Comparison of ENCODE assay signal across 8 cellular contexts in the genomic region with DNA sequence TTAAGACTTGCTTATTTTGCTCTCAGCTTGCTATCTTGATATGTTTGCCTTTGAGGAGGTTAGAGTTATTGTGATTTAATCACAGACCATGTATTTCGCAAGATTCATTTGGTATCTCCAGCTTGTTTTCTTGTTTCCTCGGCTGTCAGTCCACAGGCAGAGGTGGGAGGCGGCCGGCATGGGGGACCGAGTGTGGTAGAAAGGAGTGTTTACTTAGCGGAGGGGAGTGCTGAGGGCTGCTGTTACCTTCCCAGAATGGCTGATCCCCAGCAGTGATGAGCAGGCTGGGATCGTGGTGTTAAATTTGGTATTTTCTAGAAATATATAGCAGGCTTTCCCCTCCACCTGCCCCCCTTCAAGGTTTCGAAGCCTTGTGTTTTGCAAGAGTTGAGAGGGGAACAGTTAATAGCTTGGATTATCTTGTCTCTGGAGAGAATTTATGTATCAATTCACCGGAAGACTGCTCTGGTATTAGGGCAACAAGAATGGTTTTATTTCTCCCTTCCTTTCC.
A peak's percentile ranks its signal among the peaks of the same experiment; 100 is the strongest.
DNase-seq lines count a peak whose midpoint lies in the region; ATAC-seq and TF ChIP-seq lines count a peak whose summit lies in the region.

No MANE protein-coding gene starts in this region.

- no peaks in the 10 kb centered on the region for H3K27me3 ChIP-seq in MG63

- H3K9me3 Mint-ChIP-seq in nephron progenitor cell = no peaks in the 10 kb centered on the region

- peak overlapping the region in 1 of 2 donors; percentile 17 for H3K27ac ChIP-seq in coronary artery

- H3K27me3 Mint-ChIP-seq in nephron progenitor cell (ENCODE audit: low read depth, poor library complexity) = no peaks in the 10 kb centered on the region

- H3K4me1 Mint-ChIP-seq in nephron progenitor cell = peaks cover 92% of the 10 kb centered on the region

- peaks cover 6% of the 10 kb centered on the region for H3K36me3 Mint-ChIP-seq in nephron progenitor cell (ENCODE audit: low read depth)

- peak overlapping the region; percentile 98 for H3K27ac Mint-ChIP-seq in nephron progenitor cell

- no peaks in the 10 kb centered on the region for H3K9me3 ChIP-seq in MG63

- in situ Hi-C loops in Caki2 (cut with HindIII; ENCODE audit: low pct_unique_long_range_greater_than_20kb, low sequenced_read_pairs) = no loop called here

- DNase-seq in Caki2 (ENCODE audit: low read depth) = peak; percentile 53
- peak; percentile 28 for DNase-seq in NCI-H345 (lab: John Stamatoyannopoulos, UW)
- DNase-seq in coronary artery (ENCODE audit: low spot score) = peak; percentile 35
- DNase-seq in nephron progenitor cell = peak; percentile 62
- no peak for DNase-seq in MG63
- DNase-seq in pons (ENCODE audit: low spot score) = no peak

- peak overlapping the region; percentile 77 for H3K4me3 Mint-ChIP-seq in nephron progenitor cell

- H3K4me3 ChIP-seq in coronary artery (peak overlapping the region; percentile 3), MG63 (no peak overlapping the region)

- H3K36me3 ChIP-seq in MG63 = no peaks in the 10 kb centered on the region

- ATAC-seq in GM18498 (IDR thresholded peaks at IDR 0.05; ENCODE audit: unreplicated experiment) (no peak), GM18867 (IDR thresholded peaks at IDR 0.05; ENCODE audit: unreplicated experiment) (no peak)

- TF ChIP-seq CTCF in coronary artery (IDR thresholded peaks at IDR 0.05) (no peak), nephron progenitor cell (IDR thresholded peaks at IDR 0.05) (no peak)

Comparison
In these comparisons a context has a peak if more than half of its experiments do, and no peak if none do; other contexts are left out.
1. DNase-seq: peak in Caki2 (single experiment), NCI-H345 (single experiment), coronary artery (single experiment) and nephron progenitor cell (single experiment); none in MG63 (single experiment) and pons (single experiment).